In genomic region chr4:13219971-13220370, GRCh38 we compare ENCODE assay signal across 3 cellular contexts.
"Had no signal": no experiment of that assay in that cellular context is flagged by ENCODE, and none has a peak within 500 bp of the region (broad histone marks: within the 10 kb centered on the region; RNA-seq: fewer than 3 reads in every experiment).

No MANE protein-coding gene starts in this region.

- ATAC-seq: GM12878 had no signal

- DNase-seq: GDM1, GF-D8 had no signal

- H3K4me3 ChIP-seq: GM12878 had no signal
